In the genomic region with DNA sequence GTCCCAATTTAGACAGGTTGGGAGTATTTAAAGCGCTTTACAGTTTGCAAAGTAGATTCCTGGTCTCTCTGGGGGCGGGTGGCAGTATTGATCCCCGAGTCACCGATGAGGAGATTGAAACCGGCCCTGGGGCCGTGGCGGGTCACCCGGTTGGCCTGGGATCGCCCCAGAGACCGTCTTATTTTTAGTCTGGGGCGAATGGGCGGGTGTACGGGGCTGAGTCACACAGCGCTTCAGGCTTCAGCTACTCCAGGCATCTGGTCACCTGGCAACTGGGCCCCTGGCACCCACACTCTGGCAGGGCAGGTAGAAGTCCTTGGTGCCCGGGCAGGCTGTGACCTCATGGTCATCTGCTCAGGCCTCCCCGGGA, we compare ENCODE assay signal across 8 cellular contexts. TPM values are rescaled to one million over a fixed set of nuclear protein-coding genes. Genes with fewer than 3 reads are reported as not detected.
DNase-seq lines count a peak whose midpoint lies in the region; ATAC-seq and TF ChIP-seq lines count a peak whose summit lies in the region.

No MANE protein-coding gene starts in this region.

- peak overlapping the region; percentile 86 for H3K9ac ChIP-seq in neural cell (ENCODE audit: low read length)

- peak overlapping the region; percentile 66 for H3K4me2 ChIP-seq in neural cell (ENCODE audit: low read length)

- H3K4me3 Mint-ChIP-seq in IgD-negative memory B cell, result peak overlapping the region; percentile 80 to 97 (median 87)
- H3K4me3 Mint-ChIP-seq in activated T-cell treated with anti-CD3 and anti-CD28 coated beads, Interleukin-2, amount 50 U/mL, for 4 hours, result peak overlapping the region; percentile 78

- TF ChIP-seq CTCF in fibroblast of villous mesenchyme (IDR thresholded peaks at IDR 0.05; ENCODE audit: insufficient read depth, low read depth, low read length), result no peak
- TF ChIP-seq CTCF in neural cell (IDR thresholded peaks at IDR 0.05; ENCODE audit: poor library complexity, severe bottlenecking), result no peak

- no peaks in the 10 kb centered on the region for H3K36me3 ChIP-seq in neural cell (ENCODE audit: insufficient read depth, low read length)

- peak overlapping the region; percentile 81 for H2AFZ ChIP-seq in neural cell (ENCODE audit: low read depth, low read length)

- H3K36me3 Mint-ChIP-seq in IgD-negative memory B cell, result no peaks in the 10 kb centered on the region
- no peaks in the 10 kb centered on the region for H3K36me3 Mint-ChIP-seq in activated T-cell treated with anti-CD3 and anti-CD28 coated beads, Interleukin-2, amount 50 U/mL, for 4 hours (ENCODE audit: insufficient read depth)

- TF ChIP-seq RAD21 in neural cell (conservative IDR thresholded peaks at IDR 0.05), result no peak

- peak in 1 of 2 donors; percentile 15 for ATAC-seq in activated T-cell treated with anti-CD3 and anti-CD28 coated beads, Interleukin-2, amount 50 U/mL, for 4 hours
- ATAC-seq in GM18519 (IDR thresholded peaks at IDR 0.05; ENCODE audit: low FRiP score, unreplicated experiment) (no peak), GM18861 (IDR thresholded peaks at IDR 0.05; ENCODE audit: unreplicated experiment) (no peak)

- no peaks in the 10 kb centered on the region for H3K27me3 Mint-ChIP-seq in IgD-negative memory B cell
- H3K27me3 Mint-ChIP-seq in activated T-cell treated with anti-CD3 and anti-CD28 coated beads, Interleukin-2, amount 50 U/mL, for 4 hours (ENCODE audit: low read depth), result no peaks in the 10 kb centered on the region

- peak overlapping the region in 2 of 3 donors; percentile 47 to 48 for H3K27ac Mint-ChIP-seq in IgD-negative memory B cell

- DNase-seq in SIG-M5 treated with dmso at 0.1 percent for 504 hours (lab: John Stamatoyannopoulos, UW; ENCODE audit: unreplicated experiment), result peak; percentile 50
- DNase-seq in SIG-M5 (lab: John Stamatoyannopoulos, UW), result no peak
- no peak for DNase-seq in activated T-cell treated with anti-CD3 and anti-CD28 coated beads, Interleukin-2, amount 50 U/mL, for 4 hours
- peak; percentile 38 for DNase-seq in fibroblast of villous mesenchyme (ENCODE audit: low read depth)

- H3K27me3 ChIP-seq in neural cell (ENCODE audit: insufficient read depth, low read depth, low read length), result no peaks in the 10 kb centered on the region

- no peaks in the 10 kb centered on the region for H3F3A ChIP-seq in neural cell (ENCODE audit: insufficient read depth, low read length, poor library complexity, severe bottlenecking)

- H3K9me3 ChIP-seq in neural cell (ENCODE audit: low read length), result no peaks in the 10 kb centered on the region

- peak overlapping the region; percentile 87 for H3K27ac ChIP-seq in neural cell (ENCODE audit: low read length)

- H3K4me1 Mint-ChIP-seq in IgD-negative memory B cell, result peaks cover 4 to 22% (median 16%) of the 10 kb centered on the region in 3 donors
- peaks cover 34% of the 10 kb centered on the region for H3K4me1 Mint-ChIP-seq in activated T-cell treated with anti-CD3 and anti-CD28 coated beads, Interleukin-2, amount 50 U/mL, for 4 hours (ENCODE audit: low read depth)

- peaks cover 31% of the 10 kb centered on the region for H3K79me2 ChIP-seq in neural cell (replicated peaks; ENCODE audit: insufficient read depth, low read length)

- H3K9me3 Mint-ChIP-seq in IgD-negative memory B cell, result no peaks in the 10 kb centered on the region
- no peaks in the 10 kb centered on the region for H3K9me3 Mint-ChIP-seq in activated T-cell treated with anti-CD3 and anti-CD28 coated beads, Interleukin-2, amount 50 U/mL, for 4 hours

- no peaks in the 10 kb centered on the region for H4K20me1 ChIP-seq in neural cell (ENCODE audit: insufficient read depth)

- peak overlapping the region; percentile 89 for H3K4me3 ChIP-seq in fibroblast of villous mesenchyme (ENCODE audit: low read depth, low read length)
- H3K4me3 ChIP-seq in neural cell (ENCODE audit: low read length), result peak overlapping the region; percentile 91

- TF ChIP-seq EP300 in neural cell (conservative IDR thresholded peaks at IDR 0.05; ENCODE audit: poor library complexity, severe bottlenecking), result no peak

- no peaks in the 10 kb centered on the region for H3K9me2 ChIP-seq in neural cell (ENCODE audit: insufficient read depth, low read length)

TF ChIP-seq in neural cell, 6 proteins besides CTCF, POLR2A, EP300 and RAD21:
- no peak for TF ChIP-seq POLR2AphosphoS5 (IDR thresholded peaks at IDR 0.05)
- no peak for TF ChIP-seq EZH2 (IDR thresholded peaks at IDR 0.05; ENCODE audit: borderline replicate concordance, insufficient read depth, low read length, poor library complexity, severe bottlenecking)
- TF ChIP-seq TAF1 (IDR thresholded peaks at IDR 0.05; ENCODE audit: low read depth), result no peak
- TF ChIP-seq, protein P1, sequence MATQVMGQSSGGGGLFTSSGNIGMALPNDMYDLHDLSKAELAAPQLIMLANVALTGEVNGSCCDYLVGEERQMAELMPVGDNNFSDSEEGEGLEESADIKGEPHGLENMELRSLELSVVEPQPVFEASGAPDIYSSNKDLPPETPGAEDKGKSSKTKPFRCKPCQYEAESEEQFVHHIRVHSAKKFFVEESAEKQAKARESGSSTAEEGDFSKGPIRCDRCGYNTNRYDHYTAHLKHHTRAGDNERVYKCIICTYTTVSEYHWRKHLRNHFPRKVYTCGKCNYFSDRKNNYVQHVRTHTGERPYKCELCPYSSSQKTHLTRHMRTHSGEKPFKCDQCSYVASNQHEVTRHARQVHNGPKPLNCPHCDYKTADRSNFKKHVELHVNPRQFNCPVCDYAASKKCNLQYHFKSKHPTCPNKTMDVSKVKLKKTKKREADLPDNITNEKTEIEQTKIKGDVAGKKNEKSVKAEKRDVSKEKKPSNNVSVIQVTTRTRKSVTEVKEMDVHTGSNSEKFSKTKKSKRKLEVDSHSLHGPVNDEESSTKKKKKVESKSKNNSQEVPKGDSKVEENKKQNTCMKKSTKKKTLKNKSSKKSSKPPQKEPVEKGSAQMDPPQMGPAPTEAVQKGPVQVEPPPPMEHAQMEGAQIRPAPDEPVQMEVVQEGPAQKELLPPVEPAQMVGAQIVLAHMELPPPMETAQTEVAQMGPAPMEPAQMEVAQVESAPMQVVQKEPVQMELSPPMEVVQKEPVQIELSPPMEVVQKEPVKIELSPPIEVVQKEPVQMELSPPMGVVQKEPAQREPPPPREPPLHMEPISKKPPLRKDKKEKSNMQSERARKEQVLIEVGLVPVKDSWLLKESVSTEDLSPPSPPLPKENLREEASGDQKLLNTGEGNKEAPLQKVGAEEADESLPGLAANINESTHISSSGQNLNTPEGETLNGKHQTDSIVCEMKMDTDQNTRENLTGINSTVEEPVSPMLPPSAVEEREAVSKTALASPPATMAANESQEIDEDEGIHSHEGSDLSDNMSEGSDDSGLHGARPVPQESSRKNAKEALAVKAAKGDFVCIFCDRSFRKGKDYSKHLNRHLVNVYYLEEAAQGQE (IDR thresholded peaks at IDR 0.05; ENCODE audit: borderline replicate concordance), result no peak
- no peak for TF ChIP-seq SMC3 (conservative IDR thresholded peaks at IDR 0.05; ENCODE audit: poor library complexity)
- TF ChIP-seq MXI1 (conservative IDR thresholded peaks at IDR 0.05; ENCODE audit: poor library complexity, severe bottlenecking), result no peak
TF ChIP-seq in neural cell: peak in this region for 0.

RNA-seq across cellular contexts. Expression of a gene that starts 0.7 kb away (rescaled TPM):
- polyA plus RNA-seq in IgD-negative memory B cell (12.3 TPM), neural cell (74.9 and 102 TPM in 2 replicates)
- 1 to 10 TPM; 1.5 to 3.0 (median 2.1) TPM for total RNA-seq in activated T-cell treated with anti-CD3 and anti-CD28 coated beads, Interleukin-2, amount 50 U/mL, for 4 hours
- total RNA-seq in fibroblast of villous mesenchyme, result 16.4 and 18.4 TPM in 2 replicates
- 64.3 and 67.3 TPM in 2 replicates for polyA minus RNA-seq in neural cell

RNA-seq across cellular contexts. Expression of a gene that starts 2.6 kb away (rescaled TPM):
- polyA plus RNA-seq in IgD-negative memory B cell, result 150 TPM
- total RNA-seq in activated T-cell treated with anti-CD3 and anti-CD28 coated beads, Interleukin-2, amount 50 U/mL, for 4 hours, result 100 to 1,000 TPM; 235 to 264 (median 244) TPM
- 205 and 244 TPM in 2 replicates for total RNA-seq in fibroblast of villous mesenchyme
- 93.0 and 120 TPM in 2 replicates for polyA plus RNA-seq in neural cell
- polyA minus RNA-seq in neural cell, result 67.7 and 89.8 TPM in 2 replicates

RNA-seq across cellular contexts. Expression of a gene that starts 35.7 kb away (rescaled TPM):
- 0.40 TPM for polyA plus RNA-seq in IgD-negative memory B cell
- 10 to 100 TPM; 18.1 to 19.8 (median 19.0) TPM for total RNA-seq in activated T-cell treated with anti-CD3 and anti-CD28 coated beads, Interleukin-2, amount 50 U/mL, for 4 hours
- 44.0 and 49.3 TPM in 2 replicates for total RNA-seq in fibroblast of villous mesenchyme
- 52.2 and 59.5 TPM in 2 replicates for polyA plus RNA-seq in neural cell
- polyA minus RNA-seq in neural cell, result 48.7 and 61.1 TPM in 2 replicates

RNA-seq across cellular contexts. Expression of a gene that starts 53.7 kb away (rescaled TPM):
- 19.5 TPM for polyA plus RNA-seq in IgD-negative memory B cell
- total RNA-seq in activated T-cell treated with anti-CD3 and anti-CD28 coated beads, Interleukin-2, amount 50 U/mL, for 4 hours, result 10 to 100 TPM; 76.2 to 82.7 (median 76.4) TPM
- 29.0 and 45.8 TPM in 2 replicates for total RNA-seq in fibroblast of villous mesenchyme
- polyA plus RNA-seq in neural cell, result 22.9 and 31.9 TPM in 2 replicates
- polyA minus RNA-seq in neural cell, result 58.4 and 68.2 TPM in 2 replicates

RNA-seq across cellular contexts. Expression of a gene that starts 54.0 kb away (rescaled TPM):
- 5.2 TPM for polyA plus RNA-seq in IgD-negative memory B cell
- total RNA-seq in activated T-cell treated with anti-CD3 and anti-CD28 coated beads, Interleukin-2, amount 50 U/mL, for 4 hours, result 10 to 100 TPM; 20.3 to 22.3 (median 22.1) TPM
- 17.1 and 21.6 TPM in 2 replicates for total RNA-seq in fibroblast of villous mesenchyme
- polyA plus RNA-seq in neural cell, result 4.3 and 6.9 TPM in 2 replicates
- polyA minus RNA-seq in neural cell, result 19.4 and 23.4 TPM in 2 replicates

Comparison
In these comparisons a context has a peak if more than half of its experiments do, and no peak if none do; other contexts are left out.
1. DNase-seq: peak in SIG-M5 treated with dmso at 0.1 percent for 504 hours (single experiment) and fibroblast of villous mesenchyme (single experiment); none in SIG-M5 (single experiment) and activated T-cell treated with anti-CD3 and anti-CD28 coated beads, Interleukin-2, amount 50 U/mL, for 4 hours (single experiment).